Comparison of ENCODE assay signal across 8 cellular contexts in genomic region chr9:72363908-72364678, GRCh38. TPM values are rescaled to one million over a fixed set of nuclear protein-coding genes. Genes with fewer than 3 reads are reported as not detected.
DNase-seq lines count a peak whose midpoint lies in the region; ATAC-seq, FAIRE-seq and TF ChIP-seq lines count a peak whose summit lies in the region.

No MANE protein-coding gene starts in this region.

- no peaks in the 10 kb centered on the region for H3K36me3 ChIP-seq in mucosa of stomach (ENCODE audit: control insufficient read depth, insufficient read depth, low read length)

- ATAC-seq in A549 (peak; percentile 28 to 32), GM18508 (IDR thresholded peaks at IDR 0.05; ENCODE audit: insufficient read depth, unreplicated experiment) (peak; percentile 2), HG02938 (IDR thresholded peaks at IDR 0.05; ENCODE audit: unreplicated experiment) (peak; percentile 35)

- no peak for FAIRE-seq in A549 (lab: Jason Lieb, UNC)

- peak in 1 of 2 experiments; percentile 57 for DNase-seq in A549 (ENCODE audit: low read depth in 1 of 2, low spot score in 1 of 2)
- DNase-seq in NCI-H526 treated with DMSO at 0.1 percent for 48 hours (lab: John Stamatoyannopoulos, UW) = peak; percentile 9
- peak; percentile 66 for DNase-seq in activated T-cell treated with anti-CD3 and anti-CD28 coated beads for 48 hours (ENCODE audit: low read depth)
- DNase-seq in epithelial cell of proximal tubule (ENCODE audit: low read depth) = no peak
- DNase-seq in stimulated activated CD8-positive, alpha-beta memory T cell treated with anti-CD3 and anti-CD28 coated beads, Interleukin-7, amount 100 ng/mL, for 4 hours (ENCODE audit: low read depth in 2 of 2) = peak; percentile 17 to 71

- H3K9ac ChIP-seq in mucosa of stomach (ENCODE audit: low read length) = peak overlapping the region; percentile 98

- no peak for TF ChIP-seq RAD21 in A549 (conservative IDR thresholded peaks at IDR 0.05 in 1 of 2, IDR thresholded peaks at IDR 0.05 in 1 of 2)

- no peak for TF ChIP-seq EP300 in A549 (IDR thresholded peaks at IDR 0.05)

- WGBS in A549 (ENCODE audit: missing lambda C conversion rate) = under 1% methylated on average over 16 of the region's 73 CpGs

- H3K4me2 ChIP-seq in A549 = peak overlapping the region; percentile 90

- H3K27me3 ChIP-seq in mucosa of stomach (ENCODE audit: control insufficient read depth, insufficient read depth, low read length) = no peaks in the 10 kb centered on the region

- CTCF ChIA-PET in A549 (lab: Yijun Ruan, JAX) = interaction anchor here (0.9 to 2.6 kb wide), 10 partner anchors 14 to 458 kb away, joined by 3 to 15 read pairs (median 5); no protein-coding TSS in a partner anchor

- POLR2A ChIA-PET in A549 (lab: Yijun Ruan, JAX) = interaction anchor here (0.6 to 5.6 kb wide), 33 partner anchors 8 to 818 kb away, joined by 3 to 119 read pairs (median 17); no protein-coding TSS in a partner anchor

- no peak for TF ChIP-seq POLR2A in A549 (IDR thresholded peaks at IDR 0.05; ENCODE audit: low read length)

- H3K4me1 ChIP-seq in A549 = peaks cover 35% of the 10 kb centered on the region
- peaks cover 22% of the 10 kb centered on the region for H3K4me1 ChIP-seq in mucosa of stomach (ENCODE audit: control insufficient read depth, insufficient read depth, low read length)

- no peak for TF ChIP-seq CTCF in A549 (IDR thresholded peaks at IDR 0.05)
- no peak for TF ChIP-seq CTCF in epithelial cell of proximal tubule (conservative IDR thresholded peaks at IDR 0.05; ENCODE audit: low read depth, low read length)

- H3K27ac ChIP-seq in A549 = peak overlapping the region; percentile 99

- H3K4me3 ChIP-seq in A549 = peak overlapping the region; percentile 91
- peak overlapping the region; percentile 93 for H3K4me3 ChIP-seq in epithelial cell of proximal tubule (ENCODE audit: low read depth, low read length)
- peak overlapping the region; percentile 72 for H3K4me3 ChIP-seq in mucosa of stomach (ENCODE audit: low read length)

- no peaks in the 10 kb centered on the region for H3K9me3 ChIP-seq in A549
- H3K9me3 ChIP-seq in mucosa of stomach (ENCODE audit: control insufficient read depth, low read length) = no peaks in the 10 kb centered on the region

TF ChIP-seq in A549, 52 proteins besides CTCF, POLR2A, EP300 and RAD21:
- no peak for TF ChIP-seq NFE2L2 (conservative IDR thresholded peaks at IDR 0.05; ENCODE audit: low read length)
- TF ChIP-seq FOSL2 (IDR thresholded peaks at IDR 0.05) = no peak
- TF ChIP-seq FOSL2 (CRISPR knock-in tag; IDR thresholded peaks at IDR 0.05) = 0 out of 2 replicates have a peak, but pooled peaks have one; percentile 3
- TF ChIP-seq HOXA7 (CRISPR knock-in tag; IDR thresholded peaks at IDR 0.05) = no peak
- TF ChIP-seq CHD4 (IDR thresholded peaks at IDR 0.05; ENCODE audit: borderline replicate concordance) = no peak
- TF ChIP-seq CHD2 (IDR thresholded peaks at IDR 0.05; ENCODE audit: low read length, partially characterized antibody) = peak; percentile 22
- no peak for TF ChIP-seq HEYL (CRISPR knock-in tag; IDR thresholded peaks at IDR 0.05)
- no peak for TF ChIP-seq MAZ (IDR thresholded peaks at IDR 0.05; ENCODE audit: borderline replicate concordance, low read depth, low read length)
- TF ChIP-seq GATA3 (IDR thresholded peaks at IDR 0.05; ENCODE audit: borderline replicate concordance) = no peak
- no peak for TF ChIP-seq ZFP36 (IDR thresholded peaks at IDR 0.05; ENCODE audit: borderline replicate concordance, partially characterized antibody)
- TF ChIP-seq TP53 (CRISPR knock-in tag; IDR thresholded peaks at IDR 0.05) = no peak
- peak; percentile 13; the same call in 2 of the 3 replicates for TF ChIP-seq SMC3 (IDR thresholded peaks at IDR 0.05)
- TF ChIP-seq E2F6 (IDR thresholded peaks at IDR 0.05; ENCODE audit: borderline replicate concordance, low read depth) = no peak
- TF ChIP-seq USF2 (IDR thresholded peaks at IDR 0.05) = no peak
- no peak for TF ChIP-seq TFCP2L1 (CRISPR knock-in tag; IDR thresholded peaks at IDR 0.05)
- no peak for TF ChIP-seq CEBPB (IDR thresholded peaks at IDR 0.05)
- no peak for TF ChIP-seq ZNF302 (CRISPR knock-in tag; IDR thresholded peaks at IDR 0.05)
- no peak for TF ChIP-seq CBX2 (IDR thresholded peaks at IDR 0.05; ENCODE audit: borderline replicate concordance, low read depth)
- no peak for TF ChIP-seq ESRRA (IDR thresholded peaks at IDR 0.05; ENCODE audit: borderline replicate concordance, low read length)
- no peak for TF ChIP-seq POLR2AphosphoS2 (conservative IDR thresholded peaks at IDR 0.05; ENCODE audit: low read length)
- TF ChIP-seq MAFK (IDR thresholded peaks at IDR 0.05; ENCODE audit: partially characterized antibody) = peak; percentile 31
- peak in 1 of 2 experiments; percentile 60; a peak in 1 of 5 replicates for TF ChIP-seq JUN (IDR thresholded peaks at IDR 0.05)
- TF ChIP-seq CBX8 (IDR thresholded peaks at IDR 0.05) = no peak

RNA-seq across cellular contexts. Expression of gene ZFAND5, which starts 0.9 kb away (rescaled TPM):
- polyA plus RNA-seq in A549 (2011; rRNA removed) = 234 and 315 TPM in 2 replicates
- polyA plus RNA-seq in A549 (2012; cell fraction: cytosol; rRNA removed) = 94.0 and 129 TPM in 2 replicates
- polyA plus RNA-seq in A549 (2012; cell fraction: nucleus; rRNA removed) = 92.3 and 99.3 TPM in 2 replicates
- 126 to 136 TPM (median 135 TPM) in 3 replicates for polyA plus RNA-seq in A549 (2017; fragmentation: RNase III; extraction: RNeasy Plus Mini Kit Qiagen cat#74134 plus additional on column Dnase treatment)
- 74.6 and 81.9 TPM in 2 replicates for polyA minus RNA-seq in A549 (2011; rRNA and poly(A)+ RNA removed)
- total RNA-seq in epithelial cell of proximal tubule = 78.6 and 105 TPM in 2 replicates
